ENCODE assay signal across 1 cellular context in genomic region chr19:46205183-46205984, GRCh38.
TF ChIP-seq lines count a peak whose summit lies in the region.

No MANE protein-coding gene starts in this region.

TF ChIP-seq in HepG2, 621 proteins besides CTCF, POLR2A, EP300 and RAD21 (continued from another document):
- TF ChIP-seq MNT (IDR thresholded peaks at IDR 0.05), result peak; percentile 45; the same call in 1 of the 2 replicates
